Comparison of ENCODE assay signal across 10 cellular contexts in the genomic region with DNA sequence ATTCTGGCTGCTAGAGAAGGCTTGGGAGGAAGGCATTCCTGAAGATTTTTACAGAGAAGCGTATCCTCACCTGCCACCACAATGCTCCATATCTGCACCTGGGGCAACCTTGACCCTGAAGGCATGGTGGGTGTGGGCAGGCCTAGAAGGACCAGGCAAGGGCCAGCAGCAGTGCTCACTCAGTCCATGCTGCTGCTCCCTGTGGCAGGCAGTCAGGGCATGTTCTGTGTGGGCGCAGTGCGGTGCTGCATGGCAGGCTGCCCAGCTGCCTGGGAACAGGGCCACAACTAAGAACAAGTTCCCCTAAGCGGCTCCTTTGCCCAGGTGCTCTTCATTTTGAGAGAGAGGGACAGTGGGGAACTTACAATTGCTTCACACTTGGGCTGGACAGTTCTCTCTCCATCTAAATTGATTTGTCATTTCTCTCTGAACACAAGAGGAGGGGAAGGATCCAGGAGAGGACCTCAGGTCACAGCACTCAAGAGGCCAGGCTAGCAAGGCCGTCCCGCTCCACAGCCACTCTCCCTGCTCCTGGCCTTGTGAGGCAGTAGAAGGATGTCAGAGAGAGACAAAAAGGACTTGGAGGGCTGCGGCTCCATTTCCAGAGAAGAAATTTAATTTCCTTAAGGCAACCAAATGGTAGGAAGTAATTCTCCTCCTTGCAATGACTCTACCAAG.
DNase-seq lines count a peak whose midpoint lies in the region; ATAC-seq and TF ChIP-seq lines count a peak whose summit lies in the region.
"Had no signal": no experiment of that assay in that cellular context is flagged by ENCODE, and none has a peak within 500 bp of the region (broad histone marks: within the 10 kb centered on the region; RNA-seq: fewer than 3 reads in every experiment).

No MANE protein-coding gene starts in this region.

- H3K9me3 Mint-ChIP-seq in activated T-cell treated with anti-CD3 and anti-CD28 coated beads, Interleukin-2, amount 50 U/mL, for 4 hours = no peaks in the 10 kb centered on the region
- H3K9me3 Mint-ChIP-seq: memory B cell had no signal

- ATAC-seq in left ventricle myocardium superior (peak; percentile 99), GM18505 (IDR thresholded peaks at IDR 0.05; ENCODE audit: unreplicated experiment) (no peak)
- ATAC-seq in activated T-cell treated with anti-CD3 and anti-CD28 coated beads, Interleukin-2, amount 50 U/mL, for 4 hours = no peak

- no peak overlapping the region for H3K4me3 Mint-ChIP-seq in activated T-cell treated with anti-CD3 and anti-CD28 coated beads, Interleukin-2, amount 50 U/mL, for 4 hours
- H3K4me3 Mint-ChIP-seq: memory B cell had no signal

- TF ChIP-seq POLR2A in GM18505 (IDR thresholded peaks at IDR 0.05; ENCODE audit: borderline replicate concordance, extremely low read depth, insufficient read depth, insufficient read length) = no peak

- no peaks in the 10 kb centered on the region for H3K4me1 Mint-ChIP-seq in activated T-cell treated with anti-CD3 and anti-CD28 coated beads, Interleukin-2, amount 50 U/mL, for 4 hours (ENCODE audit: low read depth)
- H3K4me1 Mint-ChIP-seq: memory B cell had no signal

- peaks cover 29% of the 10 kb centered on the region for H3K36me3 Mint-ChIP-seq in activated T-cell treated with anti-CD3 and anti-CD28 coated beads, Interleukin-2, amount 50 U/mL, for 4 hours (ENCODE audit: insufficient read depth)

- H3K27me3 Mint-ChIP-seq in activated T-cell treated with anti-CD3 and anti-CD28 coated beads, Interleukin-2, amount 50 U/mL, for 4 hours (ENCODE audit: low read depth) = no peaks in the 10 kb centered on the region
- H3K27me3 Mint-ChIP-seq: memory B cell had no signal

- intact Hi-C loops in left ventricle myocardium superior (cut with micrococcal nuclease) = no loop called here

- DNase-seq in GM03348 (ENCODE audit: low spot score) (peak; percentile 37), astrocyte of the hippocampus (ENCODE audit: low read depth, low spot score) (peak; percentile 89), left ventricle myocardium superior (peak; percentile 84), pons (ENCODE audit: low spot score) (peak; percentile 58), GF-D8 (lab: John Stamatoyannopoulos, UW) (no peak), RKO (ENCODE audit: low spot score) (no peak)
- no peak for DNase-seq in activated T-cell treated with anti-CD3 and anti-CD28 coated beads, Interleukin-2, amount 50 U/mL, for 4 hours
- DNase-seq: cortex of kidney had no signal

Comparison
In these comparisons a context has a peak if more than half of its experiments do, and no peak if none do; other contexts are left out.
1. DNase-seq: peak in GM03348 (single experiment), astrocyte of the hippocampus (single experiment), left ventricle myocardium superior (single experiment) and pons (single experiment); none in activated T-cell treated with anti-CD3 and anti-CD28 coated beads, Interleukin-2, amount 50 U/mL, for 4 hours (single experiment), GF-D8 (single experiment) and RKO (single experiment).